In the genomic region with DNA sequence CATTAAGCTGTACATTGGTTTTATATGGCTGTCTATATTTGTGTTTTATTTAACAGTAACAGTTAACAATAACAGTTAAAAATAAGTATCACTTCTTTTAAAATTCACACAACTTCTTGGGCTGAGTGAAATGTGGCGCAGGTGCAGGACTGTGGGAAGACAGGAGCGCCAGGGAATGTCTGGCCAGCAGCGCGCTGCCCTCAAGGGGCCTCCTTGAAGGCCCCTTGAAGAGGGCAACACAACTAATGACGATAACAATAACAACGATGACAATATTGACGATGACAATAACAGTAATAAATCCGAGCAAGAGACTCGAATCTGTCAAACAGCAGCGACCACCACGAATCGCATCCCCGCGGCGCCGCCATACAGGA, we compare ENCODE assay signal across 8 cellular contexts. TPM values are rescaled to one million over a fixed set of nuclear protein-coding genes. Genes with fewer than 3 reads are reported as not detected.
DNase-seq lines count a peak whose midpoint lies in the region; ATAC-seq and TF ChIP-seq lines count a peak whose summit lies in the region.

No MANE protein-coding gene starts in this region.

- no peak for DNase-seq in A673 (ENCODE audit: low spot score)
- DNase-seq in MG63: no peak
- DNase-seq in effector memory CD8-positive, alpha-beta T cell: no peak
- DNase-seq in naive thymus-derived CD8-positive, alpha-beta T cell: no peak
- no peak for DNase-seq in NCI-H82 (lab: John Stamatoyannopoulos, UW)
- no peak for DNase-seq in cerebellar cortex (ENCODE audit: low spot score)
- DNase-seq in stimulated activated CD8-positive, alpha-beta memory T cell treated with anti-CD3 and anti-CD28 coated beads, Interleukin-4, amount 100 ng/mL, for 48 hours: no peak

- POLR2A ChIA-PET in A673 (lab: Charles Lee; ENCODE audit: low non-redundant PET): no interaction called here
- POLR2A ChIA-PET in naive thymus-derived CD8-positive, alpha-beta T cell (lab: Charles Lee): no interaction called here

- no TSS peak for BruUV-seq in A673 (replicated peaks; lab: Mats Ljungman, UMichigan)

- intact Hi-C loops in A673 (cut with micrococcal nuclease; ENCODE audit: unreplicated experiment): no loop called here

- CTCF ChIA-PET in A673 (lab: Charles Lee): no interaction called here

- H3K36me3 ChIP-seq in A673 (ENCODE audit: insufficient read depth, low read length, poor library complexity, severe bottlenecking) (no peaks in the 10 kb centered on the region), MG63 (peaks cover 4% of the 10 kb centered on the region; the same call in 1 of the 2 replicates)

- no peak for TF ChIP-seq CTCF in A673 (conservative IDR thresholded peaks at IDR 0.05; ENCODE audit: low read depth, low read length)

- H3K27me3 ChIP-seq in A673 (replicated peaks; ENCODE audit: insufficient read depth, low read depth, low read length, poor library complexity): peaks cover 22% of the 10 kb centered on the region
- no peaks in the 10 kb centered on the region for H3K27me3 ChIP-seq in MG63

- H3K36me3 Mint-ChIP-seq in effector memory CD8-positive, alpha-beta T cell (ENCODE audit: insufficient read depth): peaks cover 3% of the 10 kb centered on the region
- peaks cover 0 to 10% (median 0%) of the 10 kb centered on the region in 3 donors for H3K36me3 Mint-ChIP-seq in naive thymus-derived CD8-positive, alpha-beta T cell

- peak overlapping the region; percentile 82 to 83 for H3K4me3 Mint-ChIP-seq in effector memory CD8-positive, alpha-beta T cell
- peak overlapping the region; percentile 64 to 88 (median 81) for H3K4me3 Mint-ChIP-seq in naive thymus-derived CD8-positive, alpha-beta T cell

- H3K9me3 Mint-ChIP-seq in effector memory CD8-positive, alpha-beta T cell: peaks cover 4 to 10% of the 10 kb centered on the region in 2 donors
- peaks cover 0 to 23% (median 17%) of the 10 kb centered on the region in 9 donors for H3K9me3 Mint-ChIP-seq in naive thymus-derived CD8-positive, alpha-beta T cell

- no peaks in the 10 kb centered on the region for H3K4me1 ChIP-seq in A673 (ENCODE audit: insufficient read depth, low read length, poor library complexity, severe bottlenecking)

- H3K4me3 ChIP-seq in A673 (ENCODE audit: low read depth, low read length, poor library complexity, severe bottlenecking) (peak overlapping the region; percentile 56), MG63 (peak overlapping the region; percentile 84)

- H3K27ac ChIP-seq in A673 (ENCODE audit: low read depth, low read length, poor library complexity, severe bottlenecking): no peak overlapping the region

- peak overlapping the region in 1 of 2 donors; percentile 18 for H3K27ac Mint-ChIP-seq in effector memory CD8-positive, alpha-beta T cell
- peak overlapping the region; percentile 31 to 86 (median 68) for H3K27ac Mint-ChIP-seq in naive thymus-derived CD8-positive, alpha-beta T cell

- peaks cover 30 to 35% of the 10 kb centered on the region in 2 donors for H3K27me3 Mint-ChIP-seq in effector memory CD8-positive, alpha-beta T cell
- H3K27me3 Mint-ChIP-seq in naive thymus-derived CD8-positive, alpha-beta T cell: peaks cover 12 to 30% (median 18%) of the 10 kb centered on the region in 5 donors

- no peaks in the 10 kb centered on the region for H3K9me3 ChIP-seq in A673 (ENCODE audit: low read depth, low read length, poor library complexity, severe bottlenecking)
- H3K9me3 ChIP-seq in MG63: peaks cover under 1% of the 10 kb centered on the region

- ATAC-seq in effector memory CD8-positive, alpha-beta T cell (replicated peaks): no peak
- ATAC-seq in naive thymus-derived CD8-positive, alpha-beta T cell: peak in 1 of 2 donors; percentile 2
- ATAC-seq in HG02884 (IDR thresholded peaks at IDR 0.05; ENCODE audit: unreplicated experiment): no peak

- peaks cover 4 to 6% of the 10 kb centered on the region in 2 donors for H3K4me1 Mint-ChIP-seq in effector memory CD8-positive, alpha-beta T cell (ENCODE audit: low read depth in 2 of 2)
- H3K4me1 Mint-ChIP-seq in naive thymus-derived CD8-positive, alpha-beta T cell: peaks cover 0 to 13% (median 9%) of the 10 kb centered on the region in 4 donors

RNA-seq across cellular contexts. Expression of a gene that starts 0.4 kb away (rescaled TPM):
- 1.1 and 1.3 TPM in 2 replicates for total RNA-seq in A673 (2021)
- total RNA-seq in MG63 (2014; rRNA removed; shearing (Covaris generic); ENCODE audit: low replicate concordance): 10.3 and 11.3 TPM in 2 replicates
- total RNA-seq in naive thymus-derived CD8-positive, alpha-beta T cell: 1 to 10 TPM; 1.0 to 1.1 TPM
- polyA plus RNA-seq in naive thymus-derived CD8-positive, alpha-beta T cell: under 1 TPM; 0.35 to 0.56 (median 0.51) TPM
